Comparison of ENCODE assay signal across 1 cellular context in genomic region chr5:111772456-111772855, GRCh38.
TF ChIP-seq lines count a peak whose summit lies in the region.

No MANE protein-coding gene starts in this region.

TF ChIP-seq in IMR-90, 13 proteins besides CTCF, POLR2A, EP300 and RAD21 (continued from another document):
- TF ChIP-seq MXI1 (IDR thresholded peaks at IDR 0.05; ENCODE audit: borderline replicate concordance, low read depth, low read length) (no peak), CEBPB (IDR thresholded peaks at IDR 0.05; ENCODE audit: low read depth, low read length) (no peak), CHD1 (IDR thresholded peaks at IDR 0.05; ENCODE audit: low read depth, low read length) (no peak), USF2 (IDR thresholded peaks at IDR 0.05; ENCODE audit: low read depth, low read length) (no peak), NFE2L2 (IDR thresholded peaks at IDR 0.05; ENCODE audit: low read depth, low read length) (no peak), MAFK (IDR thresholded peaks at IDR 0.05; ENCODE audit: low read depth, low read length) (no peak)
TF ChIP-seq in IMR-90: peak in this region for 0.
